In the genomic region with DNA sequence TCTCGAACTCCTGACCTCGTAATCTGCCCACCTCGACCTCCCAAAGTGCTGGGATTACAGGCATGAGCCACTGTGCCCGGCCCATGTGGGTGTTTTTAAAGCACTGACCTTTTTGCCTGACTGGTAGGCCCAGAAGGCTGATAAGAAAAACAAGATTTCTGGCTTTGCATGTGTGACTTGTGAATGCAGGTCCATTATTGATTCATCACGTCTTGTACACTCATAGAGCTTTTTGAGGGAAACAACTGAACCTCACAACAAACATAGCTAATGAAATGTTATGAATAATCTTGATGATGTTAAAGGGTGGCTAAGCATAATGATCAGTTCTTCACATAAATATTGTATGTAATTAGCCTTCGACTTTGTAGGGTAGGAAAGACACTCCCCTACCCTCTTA, we compare ENCODE assay signal across 17 cellular contexts.
"Had no signal": no experiment of that assay in that cellular context is flagged by ENCODE, and none has a peak within 500 bp of the region (broad histone marks: within the 10 kb centered on the region; RNA-seq: fewer than 3 reads in every experiment).

No MANE protein-coding gene starts in this region.

- H3K27ac ChIP-seq: epithelial cell of prostate, esophagus squamous epithelium, pancreas, prostate gland, right lobe of liver, skin epidermis had no signal

- H3K27me3 Mint-ChIP-seq: dendritic cell treated with granulocyte-macrophage colony-stimulating factor and Interleukin-4, amounts not matched to agents 40 ng/mL and 50 ng/mL, for 4 days had no signal

- DNase-seq: effector memory CD8-positive, alpha-beta T cell; esophagus squamous epithelium; foreskin melanocyte; head of caudate nucleus; hippocampal formation; mucosa of descending colon; naive thymus-derived CD8-positive, alpha-beta T cell; pancreas; retina; right lobe of liver; stimulated activated CD4-positive, alpha-beta T cell treated with anti-CD3 and anti-CD28 coated beads, Interleukin-2, amount 100 ng/mL, for 48 hours; stimulated activated naive CD4-positive, alpha-beta T cell treated with Interleukin-2 at 50 U/mL for 16 hours had no signal

- H3K9me3 Mint-ChIP-seq: neural crest cell had no signal

- H3K4me3 Mint-ChIP-seq: dendritic cell treated with granulocyte-macrophage colony-stimulating factor and Interleukin-4, amounts not matched to agents 40 ng/mL and 50 ng/mL, for 4 days; effector memory CD8-positive, alpha-beta T cell; naive thymus-derived CD8-positive, alpha-beta T cell; neural crest cell had no signal

- H3K4me3 ChIP-seq: esophagus squamous epithelium, mucosa of descending colon, pancreas, prostate gland, right lobe of liver, skin epidermis had no signal

- H3K27me3 ChIP-seq: esophagus squamous epithelium, pancreas, right lobe of liver had no signal

- H3K4me1 ChIP-seq: pancreas, prostate gland, right lobe of liver had no signal

- ATAC-seq: effector memory CD8-positive, alpha-beta T cell; mucosa of descending colon; naive thymus-derived CD8-positive, alpha-beta T cell; pancreas; right lobe of liver had no signal

- H3K36me3 ChIP-seq: esophagus squamous epithelium, pancreas, prostate gland, right lobe of liver had no signal

- H3K9me3 ChIP-seq: mucosa of descending colon, pancreas, prostate gland, right lobe of liver had no signal

- H3K27ac Mint-ChIP-seq: dendritic cell treated with granulocyte-macrophage colony-stimulating factor and Interleukin-4, amounts not matched to agents 40 ng/mL and 50 ng/mL, for 4 days; effector memory CD8-positive, alpha-beta T cell; naive thymus-derived CD8-positive, alpha-beta T cell had no signal
